In genomic region chr7:68314208-68314607, GRCh38 we compare ENCODE assay signal across 19 cellular contexts.
"Had no signal": no experiment of that assay in that cellular context is flagged by ENCODE, and none has a peak within 500 bp of the region (broad histone marks: within the 10 kb centered on the region; RNA-seq: fewer than 3 reads in every experiment).

No MANE protein-coding gene starts in this region.

- H3K27ac Mint-ChIP-seq: activated CD8-positive, alpha-beta T cell treated with anti-CD3 and anti-CD28 coated beads for 36 hours; activated naive CD8-positive, alpha-beta T cell treated with anti-CD3 and anti-CD28 coated beads, Interleukin-2, amount 10 ng/mL, durations not matched to agents 7 days and 5 days; T-helper 1 cell treated with Interleukin-12 subunit alpha and Interleukin-12 subunit beta and Interleukin-4 antibody, amounts not matched to agents 30 μg/mL and 1 μg/mL, for 36 hours had no signal

- H3K27me3 Mint-ChIP-seq: activated CD8-positive, alpha-beta T cell treated with anti-CD3 and anti-CD28 coated beads for 36 hours; activated naive CD8-positive, alpha-beta T cell treated with anti-CD3 and anti-CD28 coated beads, Interleukin-2, amount 10 ng/mL, durations not matched to agents 7 days and 5 days had no signal

- H3K4me1 Mint-ChIP-seq: activated naive CD8-positive, alpha-beta T cell treated with anti-CD3 and anti-CD28 coated beads, Interleukin-2, amount 10 ng/mL, durations not matched to agents 7 days and 5 days had no signal

- H3K4me3 Mint-ChIP-seq: activated CD8-positive, alpha-beta T cell treated with anti-CD3 and anti-CD28 coated beads for 36 hours; activated naive CD8-positive, alpha-beta T cell treated with anti-CD3 and anti-CD28 coated beads, Interleukin-2, amount 10 ng/mL, durations not matched to agents 7 days and 5 days; T-helper 1 cell treated with Interleukin-12 subunit alpha and Interleukin-12 subunit beta and Interleukin-4 antibody, amounts not matched to agents 30 μg/mL and 1 μg/mL, for 36 hours had no signal

- H3K36me3 Mint-ChIP-seq: activated naive CD8-positive, alpha-beta T cell treated with anti-CD3 and anti-CD28 coated beads, Interleukin-2, amount 10 ng/mL, durations not matched to agents 7 days and 5 days had no signal

- ATAC-seq: activated CD4-positive, CD25-positive, alpha-beta regulatory T cell treated with anti-CD3 and anti-CD28 coated beads, Interleukin-2, amount 50 U/mL, for 24 hours; activated CD8-positive, alpha-beta T cell treated with anti-CD3 and anti-CD28 coated beads for 36 hours had no signal

- DNase-seq: activated CD4-positive, alpha-beta T cell treated with anti-CD3 and anti-CD28 coated beads for 4 hours; activated CD8-positive, alpha-beta memory T cell treated with anti-CD3 and anti-CD28 coated beads, Interleukin-2, amount 50 U/mL, for 4 hours; activated CD8-positive, alpha-beta T cell treated with anti-CD3 and anti-CD28 coated beads for 36 hours; activated naive CD4-positive, alpha-beta T cell treated with anti-CD3 and anti-CD28 coated beads, Interleukin-2, amount 50 U/mL, for 16 hours; activated naive CD8-positive, alpha-beta T cell treated with anti-CD3 and anti-CD28 coated beads, Interleukin-2, amount 10 ng/mL, durations not matched to agents 7 days and 5 days; activated T-cell treated with anti-CD3 and anti-CD28 coated beads, Interleukin-2, amount 50 U/mL, for 1 hour; adrenal gland; anterior cingulate cortex; cerebellar nuclear complex; Kasumi-1; KBM-7; NCI-H1105; NCI-H1930; NCI-H226; NCI-H526; NCI-H82; SHP77 treated with DMSO at 0.1 percent for 48 hours had no signal
